Comparison of ENCODE assay signal across 14 cellular contexts in genomic region chr9:127162046-127162445, GRCh38. TPM values are rescaled to one million over a fixed set of nuclear protein-coding genes. Genes with fewer than 3 reads are reported as not detected.
DNase-seq lines count a peak whose midpoint lies in the region; ATAC-seq, FAIRE-seq and TF ChIP-seq lines count a peak whose summit lies in the region.
"Had no signal": no experiment of that assay in that cellular context is flagged by ENCODE, and none has a peak within 500 bp of the region (broad histone marks: within the 10 kb centered on the region; RNA-seq: fewer than 3 reads in every experiment).

No MANE protein-coding gene starts in this region.

- H3K36me3 ChIP-seq in pancreas: no peaks in the 10 kb centered on the region

- intact Hi-C loops in pancreas (cut with DNase I): no loop called here

- no peaks in the 10 kb centered on the region for H3K27me3 Mint-ChIP-seq in stimulated activated naive CD8-positive, alpha-beta T cell treated with anti-CD3 and anti-CD28 coated beads, Interleukin-15, amount 100 ng/mL, for 72 hours
- H3K27me3 Mint-ChIP-seq in endothelial cell (ENCODE audit: unreplicated experiment): peaks cover 2% of the 10 kb centered on the region
- H3K27me3 Mint-ChIP-seq: memory B cell; stimulated activated naive CD8-positive, alpha-beta T cell treated with anti-CD3 and anti-CD28 coated beads, Interleukin-15, Interleukin-2, amounts not matched to agents 100 ng/mL and 50 ng/mL, for 24 hours had no signal

- TF ChIP-seq CTCF in endothelial cell (IDR thresholded peaks at IDR 0.05; ENCODE audit: unreplicated experiment) (no peak), pancreas (IDR thresholded peaks at IDR 0.05) (no peak)

- no peaks in the 10 kb centered on the region for H3K9me3 Mint-ChIP-seq in stimulated activated naive CD8-positive, alpha-beta T cell treated with anti-CD3 and anti-CD28 coated beads, Interleukin-15, amount 100 ng/mL, for 72 hours
- no peaks in the 10 kb centered on the region for H3K9me3 Mint-ChIP-seq in endothelial cell (ENCODE audit: unreplicated experiment)
- H3K9me3 Mint-ChIP-seq: memory B cell; stimulated activated naive CD8-positive, alpha-beta T cell treated with anti-CD3 and anti-CD28 coated beads, Interleukin-15, Interleukin-2, amounts not matched to agents 100 ng/mL and 50 ng/mL, for 24 hours had no signal

- no peaks in the 10 kb centered on the region for H3K4me1 ChIP-seq in pancreas

- no peak overlapping the region for H3K27ac Mint-ChIP-seq in stimulated activated naive CD8-positive, alpha-beta T cell treated with anti-CD3 and anti-CD28 coated beads, Interleukin-15, amount 100 ng/mL, for 72 hours
- peak overlapping the region; percentile 1 for H3K27ac Mint-ChIP-seq in endothelial cell (ENCODE audit: unreplicated experiment)
- H3K27ac Mint-ChIP-seq: memory B cell; stimulated activated naive CD8-positive, alpha-beta T cell treated with anti-CD3 and anti-CD28 coated beads, Interleukin-15, Interleukin-2, amounts not matched to agents 100 ng/mL and 50 ng/mL, for 24 hours had no signal

- no peak for DNase-seq in stimulated activated naive CD8-positive, alpha-beta T cell treated with anti-CD3 and anti-CD28 coated beads, Interleukin-15, amount 100 ng/mL, for 72 hours
- DNase-seq in stimulated activated naive CD8-positive, alpha-beta T cell treated with anti-CD3 and anti-CD28 coated beads, Interleukin-15, Interleukin-2, amounts not matched to agents 100 U/mL and 50 U/mL, for 24 hours: no peak
- DNase-seq in RPMI7951 (ENCODE audit: low read depth): peak; percentile 69
- no peak for DNase-seq in endothelial cell (ENCODE audit: low spot score)
- peak; percentile 43 for DNase-seq in ureter (ENCODE audit: low spot score)
- DNase-seq in SW 1271 (lab: John Stamatoyannopoulos, UW): no peak
- DNase-seq in pancreas: no peak
- no peak for DNase-seq in SHP77 treated with DMSO at 0.1 percent for 48 hours (lab: John Stamatoyannopoulos, UW)
- DNase-seq: hypothalamus, NCI-H2107 had no signal

- no peaks in the 10 kb centered on the region for H3K36me3 Mint-ChIP-seq in endothelial cell (ENCODE audit: low read depth, unreplicated experiment)
- H3K36me3 Mint-ChIP-seq: memory B cell had no signal

- no peak overlapping the region for H3K4me3 Mint-ChIP-seq in stimulated activated naive CD8-positive, alpha-beta T cell treated with anti-CD3 and anti-CD28 coated beads, Interleukin-15, amount 100 ng/mL, for 72 hours
- H3K4me3 Mint-ChIP-seq in endothelial cell (ENCODE audit: unreplicated experiment): no peak overlapping the region
- H3K4me3 Mint-ChIP-seq: memory B cell; stimulated activated naive CD8-positive, alpha-beta T cell treated with anti-CD3 and anti-CD28 coated beads, Interleukin-15, Interleukin-2, amounts not matched to agents 100 ng/mL and 50 ng/mL, for 24 hours had no signal

- peaks cover 18% of the 10 kb centered on the region for H3K4me1 Mint-ChIP-seq in stimulated activated naive CD8-positive, alpha-beta T cell treated with anti-CD3 and anti-CD28 coated beads, Interleukin-15, amount 100 ng/mL, for 72 hours
- peaks cover 20% of the 10 kb centered on the region for H3K4me1 Mint-ChIP-seq in endothelial cell (ENCODE audit: unreplicated experiment)

- H3K4me3 ChIP-seq in pancreas: no peak overlapping the region

- no peak overlapping the region for H3K27ac ChIP-seq in pancreas

- ATAC-seq in stimulated activated naive CD8-positive, alpha-beta T cell treated with anti-CD3 and anti-CD28 coated beads, Interleukin-15, amount 100 ng/mL, for 72 hours: peak; percentile 20
- no peak for ATAC-seq in stimulated activated naive CD8-positive, alpha-beta T cell treated with anti-CD3 and anti-CD28 coated beads, Interleukin-15, Interleukin-2, amounts not matched to agents 100 U/mL and 50 U/mL, for 24 hours
- no peak for ATAC-seq in pancreas

- H3K27me3 ChIP-seq in pancreas: no peaks in the 10 kb centered on the region

- no peak for FAIRE-seq in pancreas (lab: Jason Lieb, UNC)
- FAIRE-seq: endometrium, G401.6 had no signal

- H3K9me3 ChIP-seq in pancreas: no peaks in the 10 kb centered on the region

- WGBS in pancreas, 2 donors: 60 to 61% methylated on average over 5 of the region's 5 CpGs

RNA-seq across cellular contexts. Expression of gene ANGPTL2, which starts 39.6 kb away (rescaled TPM):
- 36.3 and 47.8 TPM in 2 replicates for total RNA-seq in RPMI7951 (2014; rRNA removed; shearing (Covaris generic))
- 5.7 TPM for total RNA-seq in endothelial cell (ENCODE audit: unreplicated experiment)
- total RNA-seq in ureter: 22.2 TPM
- total RNA-seq in pancreas: 1 to 10 TPM; 1.4 to 4.6 (median 2.6) TPM
- 1 to 10 TPM; 1.2 to 2.3 TPM for polyA plus RNA-seq in pancreas

Comparison
In these comparisons a context has a peak if more than half of its experiments do, and no peak if none do; other contexts are left out.
1. DNase-seq: peak in RPMI7951 (single experiment) and ureter (single experiment); none in stimulated activated naive CD8-positive, alpha-beta T cell treated with anti-CD3 and anti-CD28 coated beads, Interleukin-15, amount 100 ng/mL, for 72 hours (0 of 2), stimulated activated naive CD8-positive, alpha-beta T cell treated with anti-CD3 and anti-CD28 coated beads, Interleukin-15, Interleukin-2, amounts not matched to agents 100 U/mL and 50 U/mL, for 24 hours (single experiment), endothelial cell (single experiment), SW 1271 (0 of 2), pancreas (0 of 6) and SHP77 treated with DMSO at 0.1 percent for 48 hours (single experiment).